In genomic region chr2:230998882-230999281, GRCh38 we compare ENCODE assay signal across 1 cellular context.
TF ChIP-seq lines count a peak whose summit lies in the region.

No MANE protein-coding gene starts in this region.

TF ChIP-seq in HepG2, 621 proteins besides CTCF, POLR2A, EP300 and RAD21:
- TF ChIP-seq ZNF781 (CRISPR knock-in tag; IDR thresholded peaks at IDR 0.05; ENCODE audit: borderline replicate concordance, not compliant biosample characterization) (no peak), ZNF354B (CRISPR knock-in tag; IDR thresholded peaks at IDR 0.05) (no peak), CEBPB (IDR thresholded peaks at IDR 0.05; ENCODE audit: borderline replicate concordance, low read depth, low read length) (peak; percentile 5; the same call in 1 of the 2 replicates)
- TF ChIP-seq, protein P1, sequence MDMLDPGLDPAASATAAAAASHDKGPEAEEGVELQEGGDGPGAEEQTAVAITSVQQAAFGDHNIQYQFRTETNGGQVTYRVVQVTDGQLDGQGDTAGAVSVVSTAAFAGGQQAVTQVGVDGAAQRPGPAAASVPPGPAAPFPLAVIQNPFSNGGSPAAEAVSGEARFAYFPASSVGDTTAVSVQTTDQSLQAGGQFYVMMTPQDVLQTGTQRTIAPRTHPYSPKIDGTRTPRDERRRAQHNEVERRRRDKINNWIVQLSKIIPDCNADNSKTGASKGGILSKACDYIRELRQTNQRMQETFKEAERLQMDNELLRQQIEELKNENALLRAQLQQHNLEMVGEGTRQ (IDR thresholded peaks at IDR 0.05; ENCODE audit: low read depth, low read length) = no peak
- TF ChIP-seq, protein P1 (CRISPR knock-in tag; IDR thresholded peaks at IDR 0.05; ENCODE audit: borderline replicate concordance) = no peak
